In the genomic region with DNA sequence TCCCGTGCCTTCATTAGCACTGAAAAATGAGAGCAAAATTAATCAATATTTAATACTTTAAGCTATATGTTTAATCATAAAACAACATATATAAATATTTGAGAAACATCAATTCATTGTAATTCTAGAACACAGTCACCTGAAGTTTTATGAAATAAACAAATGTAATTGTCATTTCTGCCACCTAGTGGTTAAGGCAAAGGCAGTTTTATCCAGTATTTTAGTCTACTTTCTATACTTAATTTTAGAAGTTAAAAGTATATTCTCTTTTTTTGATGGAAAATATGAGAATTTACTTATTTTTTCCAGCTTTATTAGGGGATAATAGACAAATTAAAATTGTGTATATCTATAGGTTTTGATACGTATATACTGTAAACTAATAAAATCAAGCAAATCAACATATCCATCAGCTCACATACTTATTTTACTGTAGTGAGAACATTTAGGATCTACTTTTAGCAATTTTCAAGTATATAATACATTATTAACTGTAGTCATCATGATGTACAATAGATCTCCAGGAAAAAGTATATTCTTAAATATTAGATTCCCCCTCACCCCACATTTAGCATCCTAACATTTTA, we compare ENCODE assay signal across 8 cellular contexts.
DNase-seq lines count a peak whose midpoint lies in the region; ATAC-seq, FAIRE-seq and TF ChIP-seq lines count a peak whose summit lies in the region.

No MANE protein-coding gene starts in this region.

- H3K27ac ChIP-seq in SU-DHL-6 (ENCODE audit: low read depth, low read length), result no peak overlapping the region; the same call in 1 of the 2 replicates

- TF ChIP-seq CTCF in AG09309 (IDR thresholded peaks at IDR 0.05; ENCODE audit: control insufficient read depth, insufficient read depth, low read depth, low read length, missing control alignments), result peak; percentile 47
- peak; percentile 83 for TF ChIP-seq CTCF in SU-DHL-6 (IDR thresholded peaks at IDR 0.05; ENCODE audit: insufficient read depth, low read length, poor library complexity, severe bottlenecking)

- H3K27me3 ChIP-seq in SU-DHL-6 (ENCODE audit: low read length), result no peaks in the 10 kb centered on the region

- H3K9ac ChIP-seq in SU-DHL-6 (ENCODE audit: low read length), result no peak overlapping the region

- peak; percentile 98 for FAIRE-seq in islet of Langerhans (lab: Jason Lieb, UNC)

- H3F3A ChIP-seq in SU-DHL-6 (ENCODE audit: insufficient read depth), result peaks cover 18% of the 10 kb centered on the region; the same call in 1 of the 2 replicates

- no peaks in the 10 kb centered on the region for H4K20me1 ChIP-seq in SU-DHL-6 (ENCODE audit: low read depth, low read length)

- no peak overlapping the region for H3K4me2 ChIP-seq in SU-DHL-6 (ENCODE audit: low read depth, low read length, poor library complexity, severe bottlenecking)

- no peaks in the 10 kb centered on the region for H3K9me2 ChIP-seq in SU-DHL-6 (replicated peaks; ENCODE audit: insufficient read depth, low read length)

- H3K4me3 ChIP-seq in AG09309 (ENCODE audit: control insufficient read depth, low read depth, low read length) (no peak overlapping the region), SU-DHL-6 (ENCODE audit: insufficient read depth, low read length, poor library complexity, severe bottlenecking) (no peak overlapping the region)

- ATAC-seq in HG03520 (IDR thresholded peaks at IDR 0.05; ENCODE audit: unreplicated experiment) (no peak), GM18867 (IDR thresholded peaks at IDR 0.05; ENCODE audit: unreplicated experiment) (no peak)

- DNase-seq in AG09309 (ENCODE audit: low read depth) (peak; percentile 1), GM19240 (ENCODE audit: insufficient read length, low spot score) (peak; percentile 4), amniotic stem cell (lab: John Stamatoyannopoulos, UW) (no peak), cortex of kidney (lab: John Stamatoyannopoulos, UW) (no peak)

- H2AFZ ChIP-seq in SU-DHL-6 (ENCODE audit: low read depth, low read length, severe bottlenecking), result no peak overlapping the region

- H3K9me3 ChIP-seq in SU-DHL-6 (ENCODE audit: insufficient read depth, low read length), result no peaks in the 10 kb centered on the region

- H3K36me3 ChIP-seq in SU-DHL-6 (ENCODE audit: low read length), result peaks cover 19% of the 10 kb centered on the region

- H3K79me2 ChIP-seq in SU-DHL-6 (ENCODE audit: insufficient read depth, low read length), result no peaks in the 10 kb centered on the region

Comparison
In these comparisons a context has a peak if more than half of its experiments do, and no peak if none do; other contexts are left out.
1. DNase-seq: peak in AG09309 (single experiment) and GM19240 (single experiment); none in amniotic stem cell (single experiment) and cortex of kidney (single experiment).